Comparison of ENCODE assay signal across 1 cellular context in the genomic region with DNA sequence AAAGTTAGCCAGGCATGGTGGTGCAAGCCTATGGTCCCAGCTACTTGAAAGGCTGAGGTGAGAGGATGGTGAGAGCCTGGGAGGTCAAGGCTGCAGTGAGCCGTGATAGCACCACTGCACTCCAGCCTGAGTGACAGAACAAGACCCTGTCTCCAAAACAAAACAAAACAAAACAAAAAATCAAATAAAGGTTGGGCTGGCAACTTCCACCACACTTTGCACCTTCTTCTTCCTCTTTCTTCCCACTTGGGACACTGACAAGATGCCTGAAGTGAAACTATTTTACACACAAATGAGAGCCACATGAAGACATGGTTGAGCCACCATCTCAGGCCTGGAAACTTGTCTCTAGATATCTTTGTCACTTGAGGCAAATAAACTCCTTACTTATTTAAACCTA.
TF ChIP-seq lines count a peak whose summit lies in the region.

No MANE protein-coding gene starts in this region.

TF ChIP-seq in HepG2, 621 proteins besides CTCF, POLR2A, EP300 and RAD21:
- TF ChIP-seq, protein P1, sequence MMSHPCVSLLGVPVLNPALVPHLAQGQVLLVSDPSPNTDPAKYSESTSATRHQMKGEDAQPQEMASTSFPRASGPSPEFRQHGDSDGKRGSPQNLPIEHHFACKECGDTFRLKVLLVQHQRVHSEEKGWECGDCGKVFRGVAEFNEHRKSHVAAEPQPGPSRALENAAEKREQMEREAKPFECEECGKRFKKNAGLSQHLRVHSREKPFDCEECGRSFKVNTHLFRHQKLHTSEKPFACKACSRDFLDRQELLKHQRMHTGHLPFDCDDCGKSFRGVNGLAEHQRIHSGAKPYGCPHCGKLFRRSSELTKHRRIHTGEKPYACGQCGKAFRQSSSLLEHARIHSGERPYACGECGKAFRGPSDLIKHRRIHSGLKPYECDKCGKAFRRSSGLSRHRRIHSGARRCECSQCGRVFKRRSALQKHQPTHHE (CRISPR knock-in tag; IDR thresholded peaks at IDR 0.05; ENCODE audit: borderline replicate concordance), result no peak
- TF ChIP-seq, protein P2, sequence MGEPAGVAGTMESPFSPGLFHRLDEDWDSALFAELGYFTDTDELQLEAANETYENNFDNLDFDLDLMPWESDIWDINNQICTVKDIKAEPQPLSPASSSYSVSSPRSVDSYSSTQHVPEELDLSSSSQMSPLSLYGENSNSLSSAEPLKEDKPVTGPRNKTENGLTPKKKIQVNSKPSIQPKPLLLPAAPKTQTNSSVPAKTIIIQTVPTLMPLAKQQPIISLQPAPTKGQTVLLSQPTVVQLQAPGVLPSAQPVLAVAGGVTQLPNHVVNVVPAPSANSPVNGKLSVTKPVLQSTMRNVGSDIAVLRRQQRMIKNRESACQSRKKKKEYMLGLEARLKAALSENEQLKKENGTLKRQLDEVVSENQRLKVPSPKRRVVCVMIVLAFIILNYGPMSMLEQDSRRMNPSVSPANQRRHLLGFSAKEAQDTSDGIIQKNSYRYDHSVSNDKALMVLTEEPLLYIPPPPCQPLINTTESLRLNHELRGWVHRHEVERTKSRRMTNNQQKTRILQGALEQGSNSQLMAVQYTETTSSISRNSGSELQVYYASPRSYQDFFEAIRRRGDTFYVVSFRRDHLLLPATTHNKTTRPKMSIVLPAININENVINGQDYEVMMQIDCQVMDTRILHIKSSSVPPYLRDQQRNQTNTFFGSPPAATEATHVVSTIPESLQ (CRISPR knock-in tag; conservative IDR thresholded peaks at IDR 0.05), result no peak
- no peak for TF ChIP-seq XRCC5 (optimal IDR thresholded peaks at IDR 0.05; ENCODE audit: low read length)
- TF ChIP-seq BRCA1 (CRISPR knock-in tag; IDR thresholded peaks at IDR 0.05), result no peak
- TF ChIP-seq MAFG (CRISPR knock-in tag; IDR thresholded peaks at IDR 0.05), result no peak
- no peak for TF ChIP-seq ZNF326 (CRISPR knock-in tag; IDR thresholded peaks at IDR 0.05; ENCODE audit: borderline replicate concordance)
- TF ChIP-seq ZNF510 (CRISPR knock-in tag; IDR thresholded peaks at IDR 0.05; ENCODE audit: low read depth), result no peak
- no peak for TF ChIP-seq ELF4 (CRISPR knock-in tag; IDR thresholded peaks at IDR 0.05; ENCODE audit: borderline replicate concordance)
- TF ChIP-seq ZNF382 (CRISPR knock-in tag; IDR thresholded peaks at IDR 0.05; ENCODE audit: borderline replicate concordance), result no peak
- TF ChIP-seq, protein P3, sequence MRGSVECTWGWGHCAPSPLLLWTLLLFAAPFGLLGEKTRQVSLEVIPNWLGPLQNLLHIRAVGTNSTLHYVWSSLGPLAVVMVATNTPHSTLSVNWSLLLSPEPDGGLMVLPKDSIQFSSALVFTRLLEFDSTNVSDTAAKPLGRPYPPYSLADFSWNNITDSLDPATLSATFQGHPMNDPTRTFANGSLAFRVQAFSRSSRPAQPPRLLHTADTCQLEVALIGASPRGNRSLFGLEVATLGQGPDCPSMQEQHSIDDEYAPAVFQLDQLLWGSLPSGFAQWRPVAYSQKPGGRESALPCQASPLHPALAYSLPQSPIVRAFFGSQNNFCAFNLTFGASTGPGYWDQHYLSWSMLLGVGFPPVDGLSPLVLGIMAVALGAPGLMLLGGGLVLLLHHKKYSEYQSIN (CRISPR knock-in tag; IDR thresholded peaks at IDR 0.05; ENCODE audit: borderline replicate concordance), result no peak
- no peak for TF ChIP-seq RFXAP (CRISPR knock-in tag; IDR thresholded peaks at IDR 0.05; ENCODE audit: borderline replicate concordance)
- TF ChIP-seq CBX2 (IDR thresholded peaks at IDR 0.05; ENCODE audit: low read depth, low read length), result no peak
- no peak for TF ChIP-seq CBX2 (CRISPR knock-in tag; IDR thresholded peaks at IDR 0.05; ENCODE audit: low read depth)
- TF ChIP-seq PAWR (CRISPR knock-in tag; IDR thresholded peaks at IDR 0.05; ENCODE audit: borderline replicate concordance), result no peak
- TF ChIP-seq, protein P4, sequence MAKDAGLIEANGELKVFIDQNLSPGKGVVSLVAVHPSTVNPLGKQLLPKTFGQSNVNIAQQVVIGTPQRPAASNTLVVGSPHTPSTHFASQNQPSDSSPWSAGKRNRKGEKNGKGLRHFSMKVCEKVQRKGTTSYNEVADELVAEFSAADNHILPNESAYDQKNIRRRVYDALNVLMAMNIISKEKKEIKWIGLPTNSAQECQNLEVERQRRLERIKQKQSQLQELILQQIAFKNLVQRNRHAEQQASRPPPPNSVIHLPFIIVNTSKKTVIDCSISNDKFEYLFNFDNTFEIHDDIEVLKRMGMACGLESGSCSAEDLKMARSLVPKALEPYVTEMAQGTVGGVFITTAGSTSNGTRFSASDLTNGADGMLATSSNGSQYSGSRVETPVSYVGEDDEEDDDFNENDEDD (CRISPR knock-in tag; IDR thresholded peaks at IDR 0.05; ENCODE audit: borderline replicate concordance), result no peak
- TF ChIP-seq, protein P5, sequence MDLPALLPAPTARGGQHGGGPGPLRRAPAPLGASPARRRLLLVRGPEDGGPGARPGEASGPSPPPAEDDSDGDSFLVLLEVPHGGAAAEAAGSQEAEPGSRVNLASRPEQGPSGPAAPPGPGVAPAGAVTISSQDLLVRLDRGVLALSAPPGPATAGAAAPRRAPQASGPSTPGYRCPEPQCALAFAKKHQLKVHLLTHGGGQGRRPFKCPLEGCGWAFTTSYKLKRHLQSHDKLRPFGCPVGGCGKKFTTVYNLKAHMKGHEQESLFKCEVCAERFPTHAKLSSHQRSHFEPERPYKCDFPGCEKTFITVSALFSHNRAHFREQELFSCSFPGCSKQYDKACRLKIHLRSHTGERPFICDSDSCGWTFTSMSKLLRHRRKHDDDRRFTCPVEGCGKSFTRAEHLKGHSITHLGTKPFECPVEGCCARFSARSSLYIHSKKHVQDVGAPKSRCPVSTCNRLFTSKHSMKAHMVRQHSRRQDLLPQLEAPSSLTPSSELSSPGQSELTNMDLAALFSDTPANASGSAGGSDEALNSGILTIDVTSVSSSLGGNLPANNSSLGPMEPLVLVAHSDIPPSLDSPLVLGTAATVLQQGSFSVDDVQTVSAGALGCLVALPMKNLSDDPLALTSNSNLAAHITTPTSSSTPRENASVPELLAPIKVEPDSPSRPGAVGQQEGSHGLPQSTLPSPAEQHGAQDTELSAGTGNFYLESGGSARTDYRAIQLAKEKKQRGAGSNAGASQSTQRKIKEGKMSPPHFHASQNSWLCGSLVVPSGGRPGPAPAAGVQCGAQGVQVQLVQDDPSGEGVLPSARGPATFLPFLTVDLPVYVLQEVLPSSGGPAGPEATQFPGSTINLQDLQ (CRISPR knock-in tag; IDR thresholded peaks at IDR 0.05), result no peak
- TF ChIP-seq HNF4A (CRISPR knock-in tag; IDR thresholded peaks at IDR 0.05), result no peak
